In the genomic region with DNA sequence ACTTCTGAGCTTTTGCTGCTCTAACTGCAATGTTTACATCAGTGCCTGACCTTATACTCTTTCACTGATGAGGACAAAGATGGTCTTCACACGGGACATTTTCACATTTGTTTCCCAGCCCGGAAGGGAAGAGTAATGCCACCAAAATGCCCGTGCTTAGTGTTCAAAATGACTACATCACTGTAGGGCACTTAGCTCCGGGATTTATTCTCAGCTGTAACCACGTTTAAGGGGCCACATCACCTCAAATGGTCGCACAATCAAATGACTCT, we compare ENCODE assay signal across 8 cellular contexts. TPM values are rescaled to one million over a fixed set of nuclear protein-coding genes. Genes with fewer than 3 reads are reported as not detected.
DNase-seq lines count a peak whose midpoint lies in the region; ATAC-seq and TF ChIP-seq lines count a peak whose summit lies in the region.

No MANE protein-coding gene starts in this region.

- peak overlapping the region; percentile 76 for H3K27ac Mint-ChIP-seq in activated CD8-positive, alpha-beta T cell treated with anti-CD3 and anti-CD28 coated beads for 36 hours

- TF ChIP-seq POLR2A in stomach (IDR thresholded peaks at IDR 0.05) = no peak
- no peak for TF ChIP-seq POLR2A in lower leg skin (IDR thresholded peaks at IDR 0.05)

- intact Hi-C loops in activated CD8-positive, alpha-beta T cell treated with anti-CD3 and anti-CD28 coated beads for 36 hours (cut with micrococcal nuclease) = no loop called here
- intact Hi-C loops in stomach (cut with DNase I; ENCODE audit: low total_unique reads) (no loop called here), lower leg skin (cut with DNase I; ENCODE audit: low total_unique reads) (loop anchor here (5.0 kb wide), 1 partner anchor 102 kb away; no protein-coding TSS in a partner anchor)

- H3K36me3 ChIP-seq in stomach = no peaks in the 10 kb centered on the region

- ATAC-seq in activated CD8-positive, alpha-beta T cell treated with anti-CD3 and anti-CD28 coated beads for 36 hours = no peak
- no peak for ATAC-seq in HG03039 (IDR thresholded peaks at IDR 0.05; ENCODE audit: unreplicated experiment)
- no peak for ATAC-seq in HG03565 (IDR thresholded peaks at IDR 0.05; ENCODE audit: unreplicated experiment)

- H3K27ac ChIP-seq in stomach = peak overlapping the region; percentile 87 to 95 (median 94)

- H3K4me3 ChIP-seq in iPS-18c (ENCODE audit: insufficient read depth, low read depth, low read length) (peak overlapping the region; percentile 46), stomach (peak overlapping the region; percentile 47 to 63 (median 58)), lower leg skin (ENCODE audit: low read depth, poor library complexity, severe bottlenecking) (no peak overlapping the region)

- H3K36me3 Mint-ChIP-seq in activated CD8-positive, alpha-beta T cell treated with anti-CD3 and anti-CD28 coated beads for 36 hours (ENCODE audit: low read depth) = no peaks in the 10 kb centered on the region

- TF ChIP-seq EP300 in stomach (IDR thresholded peaks at IDR 0.05) = no peak

- peaks cover 18 to 58% (median 45%) of the 10 kb centered on the region in 4 donors for H3K4me1 ChIP-seq in stomach

- H3K27me3 ChIP-seq in stomach = no peaks in the 10 kb centered on the region

- H3K9me3 ChIP-seq in iPS-18c (ENCODE audit: control insufficient read depth, insufficient read depth, low read length) (no peaks in the 10 kb centered on the region), stomach (no peaks in the 10 kb centered on the region)

- peaks cover 47% of the 10 kb centered on the region for H3K4me1 Mint-ChIP-seq in activated CD8-positive, alpha-beta T cell treated with anti-CD3 and anti-CD28 coated beads for 36 hours (ENCODE audit: low read depth)

- no peaks in the 10 kb centered on the region for H3K27me3 Mint-ChIP-seq in activated CD8-positive, alpha-beta T cell treated with anti-CD3 and anti-CD28 coated beads for 36 hours

- TF ChIP-seq CTCF in activated CD8-positive, alpha-beta T cell treated with anti-CD3 and anti-CD28 coated beads for 36 hours (IDR thresholded peaks at IDR 0.05) = no peak
- no peak for TF ChIP-seq CTCF in stomach (IDR thresholded peaks at IDR 0.05)
- TF ChIP-seq CTCF in lower leg skin (IDR thresholded peaks at IDR 0.05) = no peak

- CTCF ChIA-PET in activated CD8-positive, alpha-beta T cell treated with anti-CD3 and anti-CD28 coated beads for 36 hours (lab: Charles Lee) = interaction anchor here (1.3 to 5.9 kb wide), 5 partner anchors 101 to 184 kb away, joined by 3 to 150 read pairs (median 10); no protein-coding TSS in a partner anchor

- WGBS in stomach, 5 donors = 11 to 24% (median 15%) methylated on average over 6 of the region's 6 CpGs
- 5% methylated on average over 6 of the region's 6 CpGs for WGBS in lower leg skin, 2 donors

- DNase-seq in NCI-H2227 treated with DMSO at 0.1 percent for 48 hours (lab: John Stamatoyannopoulos, UW) (peak; percentile 40), NCI-H2227 (lab: John Stamatoyannopoulos, UW; ENCODE audit: unreplicated experiment) (no peak), stomach (no peak), lower leg skin (ENCODE audit: low spot score in 2 of 2) (no peak)
- DNase-seq in activated CD8-positive, alpha-beta T cell treated with anti-CD3 and anti-CD28 coated beads for 36 hours = no peak

- peak overlapping the region; percentile 60 for H3K4me3 Mint-ChIP-seq in activated CD8-positive, alpha-beta T cell treated with anti-CD3 and anti-CD28 coated beads for 36 hours

- no peaks in the 10 kb centered on the region for H3K9me3 Mint-ChIP-seq in activated CD8-positive, alpha-beta T cell treated with anti-CD3 and anti-CD28 coated beads for 36 hours

- POLR2A ChIA-PET in activated CD8-positive, alpha-beta T cell treated with anti-CD3 and anti-CD28 coated beads for 36 hours (lab: Charles Lee) = interaction anchor here (0.8 to 1.3 kb wide), 3 partner anchors 11 to 111 kb away, joined by 3 to 5 read pairs (median 3); no protein-coding TSS in a partner anchor

RNA-seq across cellular contexts. Expression of a gene that starts 2.9 kb away (rescaled TPM):
- total RNA-seq in activated CD8-positive, alpha-beta T cell treated with anti-CD3 and anti-CD28 coated beads for 36 hours = not detected
- total RNA-seq in stomach (not detected), lower leg skin (not detected)
- polyA plus RNA-seq in stomach = not detected

RNA-seq across cellular contexts. Expression of a gene that starts 56.4 kb away (rescaled TPM):
- total RNA-seq in activated CD8-positive, alpha-beta T cell treated with anti-CD3 and anti-CD28 coated beads for 36 hours = 10 to 100 TPM; 10.0 to 10.7 TPM
- 1 to 10 TPM in 3 of 5 donors, not detected in 2; 4.1 to 6.2 (median 4.8) TPM for total RNA-seq in stomach
- polyA plus RNA-seq in stomach = under 1 TPM; 0.87 to 0.95 (median 0.92) TPM
- total RNA-seq in lower leg skin = 10 to 100 TPM; 19.3 to 41.4 (median 25.6) TPM
